Comparison of ENCODE assay signal across 8 cellular contexts in the genomic region with DNA sequence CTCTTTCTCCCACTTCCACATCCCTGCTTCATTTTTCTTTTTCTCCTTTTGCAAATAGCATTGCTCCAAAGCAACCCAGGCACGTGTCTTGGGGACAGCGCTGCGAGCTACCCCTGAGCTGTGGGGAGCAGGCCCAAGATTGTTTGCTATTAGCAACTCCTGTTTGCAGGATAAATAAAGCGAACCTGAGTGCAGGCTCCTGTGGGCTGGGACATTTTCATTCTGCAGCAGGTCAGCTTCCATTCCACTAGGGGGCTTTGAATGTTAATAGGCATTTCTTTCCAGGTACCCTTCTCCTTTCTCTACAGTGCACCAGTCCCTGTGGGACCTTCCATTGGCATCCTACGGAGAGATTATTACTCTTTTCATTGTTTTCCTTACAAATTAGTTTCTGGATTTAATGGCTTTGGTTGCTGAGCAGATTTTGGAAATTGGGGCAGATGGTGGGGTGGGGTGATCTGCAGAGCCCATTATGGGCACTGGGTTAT. TPM values are rescaled to one million over a fixed set of nuclear protein-coding genes. Genes with fewer than 3 reads are reported as not detected.
DNase-seq lines count a peak whose midpoint lies in the region; ATAC-seq, FAIRE-seq and TF ChIP-seq lines count a peak whose summit lies in the region.

No MANE protein-coding gene starts in this region.

- peaks cover 4% of the 10 kb centered on the region; the same call in 1 of the 2 replicates for H3K4me1 ChIP-seq in iPS DF 6.9 (ENCODE audit: control insufficient read depth, insufficient read depth, low read length)
- H3K4me1 ChIP-seq in kidney (ENCODE audit: control insufficient read depth in 1 of 2, insufficient read depth in 1 of 2, low read depth in 1 of 2, low read length in 2 of 2) = no peaks in the 10 kb centered on the region

- H3K27ac ChIP-seq in iPS DF 6.9 (ENCODE audit: low read length) (peak overlapping the region; percentile 74), kidney (ENCODE audit: low read depth in 2 of 2, low read length in 2 of 2) (no peak overlapping the region)

- H3K36me3 ChIP-seq in iPS DF 6.9 (ENCODE audit: control insufficient read depth, insufficient read depth, low read length) (no peaks in the 10 kb centered on the region), kidney (ENCODE audit: control insufficient read depth in 1 of 2, insufficient read depth in 2 of 2, low read length in 2 of 2) (no peaks in the 10 kb centered on the region)

- H3K9me3 ChIP-seq in iPS DF 6.9 (ENCODE audit: control insufficient read depth, insufficient read depth, low read length) (no peaks in the 10 kb centered on the region), kidney (ENCODE audit: control insufficient read depth in 1 of 2, low read length in 2 of 2) (no peaks in the 10 kb centered on the region)

- H3K4me3 ChIP-seq in iPS DF 6.9 (ENCODE audit: low read length) = peak overlapping the region; percentile 37; the same call in 1 of the 2 replicates
- no peak overlapping the region for H3K4me3 ChIP-seq in kidney (ENCODE audit: low read length in 2 of 2)

- no peak for TF ChIP-seq CTCF in kidney (IDR thresholded peaks at IDR 0.05; ENCODE audit: borderline replicate concordance, extremely low read depth, insufficient read depth)

- FAIRE-seq in GM18507 (lab: Jason Lieb, UNC) (no peak), kidney (lab: Jason Lieb, UNC) (no peak)

- intact Hi-C loops in kidney (cut with DNase I) = no loop called here

- H3K9ac ChIP-seq in kidney (ENCODE audit: low read length in 2 of 2) = no peak overlapping the region

- H3K27me3 ChIP-seq in iPS DF 6.9 (ENCODE audit: control insufficient read depth, insufficient read depth, low read length) = no peaks in the 10 kb centered on the region

- DNase-seq in AG08395 (ENCODE audit: low spot score) = peak; percentile 26
- DNase-seq in GM18507 (ENCODE audit: extremely low spot score, insufficient read length, low read depth) = peak; percentile 2
- DNase-seq in RPMI7951 (ENCODE audit: low read depth) = peak; percentile 31
- no peak for DNase-seq in iPS DF 6.9 (ENCODE audit: low read depth, low spot score)
- DNase-seq in kidney = no peak
- no peak for DNase-seq in NCI-H2081 treated with DMSO at 0.1 percent for 48 hours (lab: John Stamatoyannopoulos, UW)

- ATAC-seq in GM18868 (IDR thresholded peaks at IDR 0.05; ENCODE audit: unreplicated experiment) = no peak
- ATAC-seq in GM21526 (IDR thresholded peaks at IDR 0.05; ENCODE audit: low FRiP score, unreplicated experiment) = no peak

- no CpG with 5 or more reads among the region's 5 CpGs for WGBS in iPS DF 6.9 (ENCODE audit: insufficient coverage, insufficient read length)

RNA-seq across cellular contexts. Expression of a gene that starts 54.0 kb away (rescaled TPM):
- 9.1 and 9.7 TPM in 2 replicates for total RNA-seq in RPMI7951 (2014; rRNA removed; shearing (Covaris generic))
- 13.5 TPM for total RNA-seq in kidney
- polyA plus RNA-seq in kidney (ENCODE audit: insufficient read depth, low read depth, low replicate concordance) = 22.9 TPM

Comparison
In these comparisons a context has a peak if more than half of its experiments do, and no peak if none do; other contexts are left out.
1. DNase-seq: peak in AG08395 (single experiment), GM18507 (single experiment) and RPMI7951 (single experiment); none in iPS DF 6.9 (single experiment), kidney (single experiment) and NCI-H2081 treated with DMSO at 0.1 percent for 48 hours (single experiment).